In genomic region chr6:33193619-33194018, GRCh38 we compare ENCODE assay signal across 1 cellular context.
TF ChIP-seq lines count a peak whose summit lies in the region.

No MANE protein-coding gene starts in this region.

TF ChIP-seq in H1, 55 proteins besides CTCF, POLR2A, EP300 and RAD21:
- TF ChIP-seq SP4 (IDR thresholded peaks at IDR 0.05; ENCODE audit: low read length) (no peak), FOSL1 (IDR thresholded peaks at IDR 0.05; ENCODE audit: insufficient read depth, low read depth, low read length) (no peak), POU5F1 (IDR thresholded peaks at IDR 0.05; ENCODE audit: low read depth, low read length) (no peak), SAP30 (IDR thresholded peaks at IDR 0.05; ENCODE audit: insufficient read depth, insufficient replicate concordance, low read length) (no peak), EGR1 (IDR thresholded peaks at IDR 0.05; ENCODE audit: borderline replicate concordance, low read depth, low read length) (no peak), JUND (IDR thresholded peaks at IDR 0.05; ENCODE audit: low read length) (no peak), RFX5 (IDR thresholded peaks at IDR 0.05; ENCODE audit: borderline replicate concordance, low read depth, low read length) (no peak)
